1 cellular context compared by ENCODE assay signal in the genomic region with DNA sequence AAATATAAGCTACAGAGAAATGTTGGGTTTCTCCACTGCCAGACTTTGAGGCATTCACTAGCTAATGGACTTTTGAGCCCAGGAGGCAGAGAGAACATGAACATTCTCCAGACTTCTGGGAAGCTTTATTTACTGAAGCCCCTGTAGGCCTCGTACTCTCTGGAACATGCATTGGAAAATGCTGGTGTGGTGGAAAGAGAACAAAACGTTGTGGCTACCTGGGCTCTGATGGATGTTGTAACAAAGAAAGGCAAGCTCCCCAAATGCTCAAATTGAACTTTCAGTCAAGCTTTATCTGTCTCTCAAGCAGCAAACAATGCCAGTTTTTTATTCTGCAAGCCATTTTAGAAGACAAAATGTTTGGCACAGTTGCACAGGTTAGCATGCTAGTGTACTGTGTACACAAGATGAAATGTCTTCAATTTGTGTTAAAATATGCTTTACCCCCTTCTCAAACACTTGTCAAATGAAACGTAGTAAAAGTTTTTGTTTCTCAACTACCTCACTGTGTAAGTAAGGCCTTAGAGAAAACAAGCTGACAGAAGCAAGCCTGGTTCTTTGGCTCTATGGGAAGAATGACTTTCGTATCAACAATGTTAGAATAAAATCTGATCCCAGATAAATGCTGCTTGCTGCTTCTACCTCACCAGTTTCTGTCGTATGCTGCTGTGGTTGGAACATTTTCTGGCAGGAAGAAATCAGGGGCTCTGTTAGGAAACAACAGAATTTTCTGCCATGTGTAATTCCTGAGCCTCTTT.
TF ChIP-seq lines count a peak whose summit lies in the region.

No MANE protein-coding gene starts in this region.

TF ChIP-seq in GM23338, 12 proteins besides CTCF, POLR2A, EP300 and RAD21:
- TF ChIP-seq ETS1 (IDR thresholded peaks at IDR 0.05) (no peak), STAT1 (IDR thresholded peaks at IDR 0.05; ENCODE audit: unreplicated experiment) (no peak), EZH2phosphoT487 (IDR thresholded peaks at IDR 0.05; ENCODE audit: unreplicated experiment) (no peak), REST (IDR thresholded peaks at IDR 0.05; ENCODE audit: unreplicated experiment) (no peak), ZNF114 (CRISPR knock-in tag; IDR thresholded peaks at IDR 0.05) (no peak), JUNB (IDR thresholded peaks at IDR 0.05; ENCODE audit: unreplicated experiment) (no peak), POLR2AphosphoS5 (IDR thresholded peaks at IDR 0.05; ENCODE audit: low read depth) (no peak), NANOG (IDR thresholded peaks at IDR 0.05; ENCODE audit: borderline replicate concordance) (no peak), EZH2 (IDR thresholded peaks at IDR 0.05; ENCODE audit: low read depth, unreplicated experiment) (no peak)
- TF ChIP-seq, protein P1, sequence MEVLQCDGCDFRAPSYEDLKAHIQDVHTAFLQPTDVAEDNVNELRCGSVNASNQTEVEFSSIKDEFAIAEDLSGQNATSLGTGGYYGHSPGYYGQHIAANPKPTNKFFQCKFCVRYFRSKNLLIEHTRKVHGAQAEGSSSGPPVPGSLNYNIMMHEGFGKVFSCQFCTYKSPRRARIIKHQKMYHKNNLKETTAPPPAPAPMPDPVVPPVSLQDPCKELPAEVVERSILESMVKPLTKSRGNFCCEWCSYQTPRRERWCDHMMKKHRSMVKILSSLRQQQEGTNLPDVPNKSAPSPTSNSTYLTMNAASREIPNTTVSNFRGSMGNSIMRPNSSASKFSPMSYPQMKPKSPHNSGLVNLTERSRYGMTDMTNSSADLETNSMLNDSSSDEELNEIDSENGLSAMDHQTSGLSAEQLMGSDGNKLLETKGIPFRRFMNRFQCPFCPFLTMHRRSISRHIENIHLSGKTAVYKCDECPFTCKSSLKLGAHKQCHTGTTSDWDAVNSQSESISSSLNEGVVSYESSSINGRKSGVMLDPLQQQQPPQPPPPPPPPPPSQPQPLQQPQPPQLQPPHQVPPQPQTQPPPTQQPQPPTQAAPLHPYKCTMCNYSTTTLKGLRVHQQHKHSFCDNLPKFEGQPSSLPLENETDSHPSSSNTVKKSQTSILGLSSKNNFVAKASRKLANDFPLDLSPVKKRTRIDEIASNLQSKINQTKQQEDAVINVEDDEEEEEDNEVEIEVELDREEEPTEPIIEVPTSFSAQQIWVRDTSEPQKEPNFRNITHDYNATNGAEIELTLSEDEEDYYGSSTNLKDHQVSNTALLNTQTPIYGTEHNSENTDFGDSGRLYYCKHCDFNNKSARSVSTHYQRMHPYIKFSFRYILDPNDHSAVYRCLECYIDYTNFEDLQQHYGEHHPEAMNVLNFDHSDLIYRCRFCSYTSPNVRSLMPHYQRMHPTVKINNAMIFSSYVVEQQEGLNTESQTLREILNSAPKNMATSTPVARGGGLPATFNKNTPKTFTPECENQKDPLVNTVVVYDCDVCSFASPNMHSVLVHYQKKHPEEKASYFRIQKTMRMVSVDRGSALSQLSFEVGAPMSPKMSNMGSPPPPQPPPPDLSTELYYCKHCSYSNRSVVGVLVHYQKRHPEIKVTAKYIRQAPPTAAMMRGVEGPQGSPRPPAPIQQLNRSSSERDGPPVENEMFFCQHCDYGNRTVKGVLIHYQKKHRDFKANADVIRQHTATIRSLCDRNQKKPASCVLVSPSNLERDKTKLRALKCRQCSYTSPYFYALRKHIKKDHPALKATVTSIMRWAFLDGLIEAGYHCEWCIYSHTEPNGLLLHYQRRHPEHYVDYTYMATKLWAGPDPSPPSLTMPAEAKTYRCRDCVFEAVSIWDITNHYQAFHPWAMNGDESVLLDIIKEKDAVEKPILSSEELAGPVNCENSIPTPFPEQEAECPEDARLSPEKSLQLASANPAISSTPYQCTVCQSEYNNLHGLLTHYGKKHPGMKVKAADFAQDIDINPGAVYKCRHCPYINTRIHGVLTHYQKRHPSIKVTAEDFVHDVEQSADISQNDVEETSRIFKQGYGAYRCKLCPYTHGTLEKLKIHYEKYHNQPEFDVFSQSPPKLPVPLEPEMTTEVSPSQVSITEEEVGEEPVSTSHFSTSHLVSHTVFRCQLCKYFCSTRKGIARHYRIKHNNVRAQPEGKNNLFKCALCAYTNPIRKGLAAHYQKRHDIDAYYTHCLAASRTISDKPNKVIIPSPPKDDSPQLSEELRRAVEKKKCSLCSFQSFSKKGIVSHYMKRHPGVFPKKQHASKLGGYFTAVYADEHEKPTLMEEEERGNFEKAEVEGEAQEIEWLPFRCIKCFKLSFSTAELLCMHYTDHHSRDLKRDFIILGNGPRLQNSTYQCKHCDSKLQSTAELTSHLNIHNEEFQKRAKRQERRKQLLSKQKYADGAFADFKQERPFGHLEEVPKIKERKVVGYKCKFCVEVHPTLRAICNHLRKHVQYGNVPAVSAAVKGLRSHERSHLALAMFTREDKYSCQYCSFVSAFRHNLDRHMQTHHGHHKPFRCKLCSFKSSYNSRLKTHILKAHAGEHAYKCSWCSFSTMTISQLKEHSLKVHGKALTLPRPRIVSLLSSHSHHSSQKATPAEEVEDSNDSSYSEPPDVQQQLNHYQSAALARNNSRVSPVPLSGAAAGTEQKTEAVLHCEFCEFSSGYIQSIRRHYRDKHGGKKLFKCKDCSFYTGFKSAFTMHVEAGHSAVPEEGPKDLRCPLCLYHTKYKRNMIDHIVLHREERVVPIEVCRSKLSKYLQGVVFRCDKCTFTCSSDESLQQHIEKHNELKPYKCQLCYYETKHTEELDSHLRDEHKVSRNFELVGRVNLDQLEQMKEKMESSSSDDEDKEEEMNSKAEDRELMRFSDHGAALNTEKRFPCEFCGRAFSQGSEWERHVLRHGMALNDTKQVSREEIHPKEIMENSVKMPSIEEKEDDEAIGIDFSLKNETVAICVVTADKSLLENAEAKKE (CRISPR knock-in tag; IDR thresholded peaks at IDR 0.05) = no peak
